ENCODE assay signal across 1 cellular context in genomic region chr7:26398436-26399308, GRCh38.
A peak's percentile ranks its signal among the peaks of the same experiment; 100 is the strongest.
TF ChIP-seq lines count a peak whose summit lies in the region.

No MANE protein-coding gene starts in this region.

TF ChIP-seq in GM12878, 131 proteins besides CTCF, POLR2A, EP300 and RAD21 (continued from another document):
- TF ChIP-seq, protein P1, sequence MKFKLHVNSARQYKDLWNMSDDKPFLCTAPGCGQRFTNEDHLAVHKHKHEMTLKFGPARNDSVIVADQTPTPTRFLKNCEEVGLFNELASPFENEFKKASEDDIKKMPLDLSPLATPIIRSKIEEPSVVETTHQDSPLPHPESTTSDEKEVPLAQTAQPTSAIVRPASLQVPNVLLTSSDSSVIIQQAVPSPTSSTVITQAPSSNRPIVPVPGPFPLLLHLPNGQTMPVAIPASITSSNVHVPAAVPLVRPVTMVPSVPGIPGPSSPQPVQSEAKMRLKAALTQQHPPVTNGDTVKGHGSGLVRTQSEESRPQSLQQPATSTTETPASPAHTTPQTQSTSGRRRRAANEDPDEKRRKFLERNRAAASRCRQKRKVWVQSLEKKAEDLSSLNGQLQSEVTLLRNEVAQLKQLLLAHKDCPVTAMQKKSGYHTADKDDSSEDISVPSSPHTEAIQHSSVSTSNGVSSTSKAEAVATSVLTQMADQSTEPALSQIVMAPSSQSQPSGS (IDR thresholded peaks at IDR 0.05; ENCODE audit: low read length): peak; percentile 80
- TF ChIP-seq ZNF24 (IDR thresholded peaks at IDR 0.05): peak; percentile 39; the same call in 1 of the 2 replicates
- no peak for TF ChIP-seq FOS (IDR thresholded peaks at IDR 0.05; ENCODE audit: borderline replicate concordance, extremely low read depth, insufficient read length)
- peak; percentile 89 for TF ChIP-seq IKZF1 (conservative IDR thresholded peaks at IDR 0.05)
- TF ChIP-seq, protein P2, sequence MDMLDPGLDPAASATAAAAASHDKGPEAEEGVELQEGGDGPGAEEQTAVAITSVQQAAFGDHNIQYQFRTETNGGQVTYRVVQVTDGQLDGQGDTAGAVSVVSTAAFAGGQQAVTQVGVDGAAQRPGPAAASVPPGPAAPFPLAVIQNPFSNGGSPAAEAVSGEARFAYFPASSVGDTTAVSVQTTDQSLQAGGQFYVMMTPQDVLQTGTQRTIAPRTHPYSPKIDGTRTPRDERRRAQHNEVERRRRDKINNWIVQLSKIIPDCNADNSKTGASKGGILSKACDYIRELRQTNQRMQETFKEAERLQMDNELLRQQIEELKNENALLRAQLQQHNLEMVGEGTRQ (IDR thresholded peaks at IDR 0.05; ENCODE audit: borderline replicate concordance, low read depth, low read length): no peak
- TF ChIP-seq SMARCA5 (IDR thresholded peaks at IDR 0.05): peak; percentile 94; the same call in 1 of the 2 replicates
- peak; percentile 33; the same call in 1 of the 2 replicates for TF ChIP-seq BCL11A (IDR thresholded peaks at IDR 0.05; ENCODE audit: low read depth, low read length)
- TF ChIP-seq NFXL1 (IDR thresholded peaks at IDR 0.05; ENCODE audit: borderline replicate concordance): 0 out of 2 replicates have a peak, but pooled peaks have one; percentile 28
- TF ChIP-seq NR2C1 (IDR thresholded peaks at IDR 0.05): 0 out of 2 replicates have a peak, but pooled peaks have one; percentile 24
- 0 out of 2 replicates have a peak, but pooled peaks have one; percentile 26 for TF ChIP-seq ZNF217 (IDR thresholded peaks at IDR 0.05)
- no peak for TF ChIP-seq KAT2A (conservative IDR thresholded peaks at IDR 0.05; ENCODE audit: control insufficient read depth, low read depth, low read length)
- TF ChIP-seq ZNF274 (IDR thresholded peaks at IDR 0.05; ENCODE audit: insufficient read depth, insufficient read length): no peak
- TF ChIP-seq ZSCAN29 (IDR thresholded peaks at IDR 0.05): peak; percentile 63; the same call in 1 of the 2 replicates
- TF ChIP-seq, protein P3, sequence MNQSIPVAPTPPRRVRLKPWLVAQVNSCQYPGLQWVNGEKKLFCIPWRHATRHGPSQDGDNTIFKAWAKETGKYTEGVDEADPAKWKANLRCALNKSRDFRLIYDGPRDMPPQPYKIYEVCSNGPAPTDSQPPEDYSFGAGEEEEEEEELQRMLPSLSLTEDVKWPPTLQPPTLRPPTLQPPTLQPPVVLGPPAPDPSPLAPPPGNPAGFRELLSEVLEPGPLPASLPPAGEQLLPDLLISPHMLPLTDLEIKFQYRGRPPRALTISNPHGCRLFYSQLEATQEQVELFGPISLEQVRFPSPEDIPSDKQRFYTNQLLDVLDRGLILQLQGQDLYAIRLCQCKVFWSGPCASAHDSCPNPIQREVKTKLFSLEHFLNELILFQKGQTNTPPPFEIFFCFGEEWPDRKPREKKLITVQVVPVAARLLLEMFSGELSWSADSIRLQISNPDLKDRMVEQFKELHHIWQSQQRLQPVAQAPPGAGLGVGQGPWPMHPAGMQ (IDR thresholded peaks at IDR 0.05; ENCODE audit: borderline replicate concordance): peak; percentile 50; the same call in 1 of the 2 replicates
- TF ChIP-seq MTA2 (IDR thresholded peaks at IDR 0.05; ENCODE audit: low read depth): peak; percentile 84
- 0 out of 2 replicates have a peak, but pooled peaks have one; percentile 33 for TF ChIP-seq STAT1 (conservative IDR thresholded peaks at IDR 0.05)
- no peak for TF ChIP-seq SREBF2 (IDR thresholded peaks at IDR 0.05; ENCODE audit: low read length)
- TF ChIP-seq RB1 (IDR thresholded peaks at IDR 0.05; ENCODE audit: borderline replicate concordance): peak; percentile 66; the same call in 1 of the 2 replicates
- TF ChIP-seq SIN3A (IDR thresholded peaks at IDR 0.05; ENCODE audit: low read depth, low read length): 0 out of 2 replicates have a peak, but pooled peaks have one; percentile 72
- peak; percentile 21; the same call in 1 of the 2 replicates for TF ChIP-seq SMC3 (IDR thresholded peaks at IDR 0.05; ENCODE audit: borderline replicate concordance, low read length)
- peak; percentile 87 for TF ChIP-seq HDGF (IDR thresholded peaks at IDR 0.05)
- peak; percentile 32; the same call in 1 of the 2 replicates for TF ChIP-seq SPI1 (IDR thresholded peaks at IDR 0.05; ENCODE audit: borderline replicate concordance, insufficient read depth, low read depth, low read length)
